In the genomic region with DNA sequence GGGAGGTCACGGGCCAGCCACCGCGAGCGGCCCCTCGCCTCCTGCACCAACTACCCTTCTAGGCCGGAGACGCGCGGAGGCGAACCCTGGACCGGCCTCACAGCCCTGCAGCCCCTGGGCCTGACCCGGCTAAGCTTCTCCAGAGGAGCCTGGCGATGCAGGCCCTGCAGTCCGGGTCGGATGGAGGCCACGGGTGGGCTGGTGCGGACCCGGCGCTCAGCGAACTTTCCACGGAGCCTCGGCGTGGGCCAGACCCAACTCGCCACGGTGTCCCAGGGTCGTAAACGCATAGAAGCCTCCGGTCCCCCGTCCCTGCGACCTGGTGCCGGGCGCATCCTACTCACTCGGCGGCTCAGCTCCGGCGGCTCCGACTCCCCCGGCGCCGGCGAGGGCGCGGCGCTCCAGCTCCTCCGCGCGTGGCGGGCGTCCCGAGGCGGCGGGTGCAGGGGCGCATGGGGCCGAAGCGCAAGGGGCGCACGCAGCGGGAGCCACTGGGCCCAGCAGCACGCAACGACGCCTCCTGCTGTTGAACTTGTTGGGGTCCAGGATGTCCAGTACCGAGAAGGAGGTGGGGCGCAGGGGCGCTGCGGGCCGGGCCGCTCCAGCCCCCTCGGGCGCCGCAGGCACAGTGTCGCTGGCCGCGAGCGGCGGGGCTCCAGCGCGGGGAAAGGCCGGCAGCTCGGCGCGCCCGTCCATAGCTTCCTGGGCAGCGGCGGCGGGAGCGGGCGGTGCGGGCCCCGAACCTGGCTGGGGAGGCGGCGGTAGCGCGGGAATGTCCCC, we compare ENCODE assay signal across 25 cellular contexts. TPM values are rescaled to one million over a fixed set of nuclear protein-coding genes. Genes with fewer than 3 reads are reported as not detected.
DNase-seq lines count a peak whose midpoint lies in the region; ATAC-seq and TF ChIP-seq lines count a peak whose summit lies in the region.
"Had no signal": no experiment of that assay in that cellular context is flagged by ENCODE, and none has a peak within 500 bp of the region (broad histone marks: within the 10 kb centered on the region; RNA-seq: fewer than 3 reads in every experiment).

No MANE protein-coding gene starts in this region.

- H3K4me3 ChIP-seq in WERI-Rb-1 (ENCODE audit: low read depth, low read length) (no peak overlapping the region), mesenchymal stem cell (ENCODE audit: insufficient read depth in 1 of 2, low read depth in 1 of 2, low read length in 2 of 2) (no peak overlapping the region)
- H3K4me3 ChIP-seq: spleen, vagina had no signal

- H2BK120ac ChIP-seq in mesenchymal stem cell (ENCODE audit: low read depth, low read length): peak overlapping the region; percentile 5

- H3K27ac ChIP-seq in WERI-Rb-1 (no peak overlapping the region), mesenchymal stem cell (ENCODE audit: low read length, poor library complexity, severe bottlenecking) (no peak overlapping the region)
- H3K27ac ChIP-seq: BLaER1 treated with 17β-estradiol and CSF1 and Interleukin-3, amounts not matched to agents 10 nM and 100 nM; brain microvascular endothelial cell; foreskin keratinocyte; spleen; vagina had no signal

- intact Hi-C loops in activated CD4-positive, alpha-beta T cell treated with anti-CD3 and anti-CD28 coated beads, Interleukin-2, amount 10 ng/mL, durations not matched to agents 24 days and 14 days (cut with micrococcal nuclease): loop anchor here (10.0 kb wide), 1 partner anchor 831 kb away; the partner anchor contains the start of gene TMEM271

- H2AFZ ChIP-seq in mesenchymal stem cell (ENCODE audit: low read depth, low read length): no peak overlapping the region

- peaks cover 9% of the 10 kb centered on the region for H3K36me3 Mint-ChIP-seq in activated CD4-positive, alpha-beta T cell treated with anti-CD3 and anti-CD28 coated beads, Interleukin-2, amount 10 ng/mL, durations not matched to agents 24 days and 14 days (ENCODE audit: low read depth)

- peaks cover 86% of the 10 kb centered on the region for H3K27me3 ChIP-seq in WERI-Rb-1 (ENCODE audit: insufficient read depth, low read depth, severe bottlenecking)
- H3K27me3 ChIP-seq in mesenchymal stem cell (ENCODE audit: control insufficient read depth in 1 of 2, insufficient read depth in 1 of 2, low read length in 2 of 2): peaks cover 78 to 93% of the 10 kb centered on the region in 2 experiments

- peaks cover 6% of the 10 kb centered on the region for H3K9me3 Mint-ChIP-seq in activated CD4-positive, alpha-beta T cell treated with anti-CD3 and anti-CD28 coated beads, Interleukin-2, amount 10 ng/mL, durations not matched to agents 24 days and 14 days

- H3K23ac ChIP-seq in mesenchymal stem cell (ENCODE audit: low read length in 2 of 2): no peak overlapping the region

- peaks cover 11% of the 10 kb centered on the region for H3K4me1 ChIP-seq in mesenchymal stem cell (ENCODE audit: control insufficient read depth, insufficient read depth, low read depth, low read length)
- H3K4me1 ChIP-seq: BLaER1 treated with 17β-estradiol and CSF1 and Interleukin-3, amounts not matched to agents 10 nM and 100 nM; foreskin keratinocyte had no signal

- no peak overlapping the region for H3K4me3 Mint-ChIP-seq in activated CD4-positive, alpha-beta T cell treated with anti-CD3 and anti-CD28 coated beads, Interleukin-2, amount 10 ng/mL, durations not matched to agents 24 days and 14 days
- H3K4me3 Mint-ChIP-seq: activated T-helper 1 cell treated with anti-CD3 and anti-CD28 coated beads, Interleukin-12 subunit alpha, Interleukin-12 subunit beta, Interleukin-2, Interleukin-4 antibody, amounts not matched to agents 30 ng/mL and 10 ng/mL and 1 ng/mL, durations not matched to agents 14 hours and 24 hours and 36 hours had no signal

- H3K9me3 ChIP-seq in WERI-Rb-1 (ENCODE audit: severe bottlenecking) (no peaks in the 10 kb centered on the region), mesenchymal stem cell (ENCODE audit: control insufficient read depth, low read length) (peaks cover 9% of the 10 kb centered on the region)
- H3K9me3 ChIP-seq: vagina had no signal

- no peaks in the 10 kb centered on the region for H3K36me3 ChIP-seq in WERI-Rb-1
- H3K36me3 ChIP-seq in mesenchymal stem cell (ENCODE audit: control insufficient read depth in 1 of 2, insufficient read depth in 2 of 2, low read depth in 1 of 2, low read length in 2 of 2): no peaks in the 10 kb centered on the region
- H3K36me3 ChIP-seq: BLaER1 treated with 17β-estradiol and CSF1 and Interleukin-3, amounts not matched to agents 10 nM and 100 nM; brain microvascular endothelial cell; spleen; vagina had no signal

- no peak overlapping the region for H3K14ac ChIP-seq in mesenchymal stem cell (ENCODE audit: low read length in 2 of 2)

- no peaks in the 10 kb centered on the region for H3K79me1 ChIP-seq in mesenchymal stem cell (replicated peaks; ENCODE audit: low read length, poor library complexity, severe bottlenecking)

- peak; percentile 55 for DNase-seq in activated CD4-positive, alpha-beta T cell treated with anti-CD3 and anti-CD28 coated beads, Interleukin-2, amount 10 ng/mL, durations not matched to agents 24 days and 14 days
- no peak for DNase-seq in activated CD4-positive, alpha-beta T cell treated with anti-CD3 and anti-CD28 coated beads for 1 hour
- DNase-seq in Daoy (ENCODE audit: low read depth) (peak; percentile 17), WERI-Rb-1 (peak; percentile 20), mesenchymal stem cell (no peak), NCI-H128 (lab: John Stamatoyannopoulos, UW; ENCODE audit: unreplicated experiment) (no peak), COLO829 (ENCODE audit: low spot score) (no peak)
- DNase-seq: brain microvascular endothelial cell; dermis blood vessel endothelial cell; foreskin keratinocyte; NCI-H1694 treated with DMSO at 0.1 percent for 48 hours; NCI-H510A; NK-92 treated with Interleukin-12 subunit alpha and Interleukin-12 subunit beta, amount 100 ng/mL, for 24 hours; spleen; stimulated activated CD8-positive, alpha-beta memory T cell treated with anti-CD3 and anti-CD28 coated beads, Interleukin-4, amount 100 ng/mL, for 48 hours; substantia nigra had no signal

- no peak for ATAC-seq in GM19351 (IDR thresholded peaks at IDR 0.05; ENCODE audit: unreplicated experiment)
- ATAC-seq: foreskin keratinocyte, left colon had no signal

- no peak overlapping the region for H2BK5ac ChIP-seq in mesenchymal stem cell (ENCODE audit: low read depth, low read length, poor library complexity, severe bottlenecking)

- H3K27ac Mint-ChIP-seq in activated CD4-positive, alpha-beta T cell treated with anti-CD3 and anti-CD28 coated beads, Interleukin-2, amount 10 ng/mL, durations not matched to agents 24 days and 14 days: no peak overlapping the region

- WGBS in mesenchymal stem cell: 27% methylated on average over 56 of the region's 93 CpGs

- no peak overlapping the region for H4K8ac ChIP-seq in mesenchymal stem cell (ENCODE audit: low read length)

- H3K9ac ChIP-seq in mesenchymal stem cell (ENCODE audit: low read length): no peak overlapping the region
- H3K9ac ChIP-seq: BLaER1 treated with 17β-estradiol and CSF1 and Interleukin-3, amounts not matched to agents 10 nM and 100 nM had no signal

- H3K27me3 Mint-ChIP-seq in activated CD4-positive, alpha-beta T cell treated with anti-CD3 and anti-CD28 coated beads, Interleukin-2, amount 10 ng/mL, durations not matched to agents 24 days and 14 days: peaks cover 34% of the 10 kb centered on the region

- no peak overlapping the region for H2BK15ac ChIP-seq in mesenchymal stem cell (ENCODE audit: low read depth, poor library complexity, severe bottlenecking)

- H2BK12ac ChIP-seq in mesenchymal stem cell (ENCODE audit: low read length in 2 of 2): no peak overlapping the region

- peaks cover 6% of the 10 kb centered on the region for H3K4me1 Mint-ChIP-seq in activated CD4-positive, alpha-beta T cell treated with anti-CD3 and anti-CD28 coated beads, Interleukin-2, amount 10 ng/mL, durations not matched to agents 24 days and 14 days

- H3K4me2 ChIP-seq in mesenchymal stem cell (ENCODE audit: low read length, poor library complexity, severe bottlenecking): no peak overlapping the region
- H3K4me2 ChIP-seq: BLaER1 treated with 17β-estradiol and CSF1 and Interleukin-3, amounts not matched to agents 10 nM and 100 nM had no signal

- no peak for TF ChIP-seq CTCF in WERI-Rb-1 (IDR thresholded peaks at IDR 0.05; ENCODE audit: low read depth, low read length)

- H2AK5ac ChIP-seq in mesenchymal stem cell (ENCODE audit: low read length, severe bottlenecking): no peak overlapping the region

- H3K18ac ChIP-seq in mesenchymal stem cell (ENCODE audit: low read depth in 1 of 2, low read length in 2 of 2): no peak overlapping the region

- no peak overlapping the region for H3K4ac ChIP-seq in mesenchymal stem cell (ENCODE audit: low read depth in 1 of 2, low read length in 2 of 2)

- H4K91ac ChIP-seq in mesenchymal stem cell (ENCODE audit: low read length): no peak overlapping the region

RNA-seq across cellular contexts. Expression of gene NKX1-1, which starts 0.4 kb away (rescaled TPM):
- not detected in 2 replicates for total RNA-seq in activated CD4-positive, alpha-beta T cell treated with anti-CD3 and anti-CD28 coated beads, Interleukin-2, amount 10 ng/mL, durations not matched to agents 24 days and 14 days
- not detected in 2 replicates for total RNA-seq in Daoy (2014; rRNA removed; shearing (Covaris generic))
- polyA plus RNA-seq in mesenchymal stem cell (2013, experiment 1 of 2): not detected
- polyA plus RNA-seq in mesenchymal stem cell (2013, experiment 2 of 2): not detected
- total RNA-seq: activated T-helper 1 cell treated with anti-CD3 and anti-CD28 coated beads, Interleukin-12 subunit alpha, Interleukin-12 subunit beta, Interleukin-2, Interleukin-4 antibody, amounts not matched to agents 30 ng/mL and 10 ng/mL and 1 ng/mL, durations not matched to agents 14 hours and 24 hours and 36 hours; dermis blood vessel endothelial cell; epithelial cell of proximal tubule; foreskin keratinocyte; left colon; M059J; pulmonary artery endothelial cell; spleen; vagina had no signal
- polyA plus RNA-seq: foreskin keratinocyte, neural cell, spleen had no signal

RNA-seq across cellular contexts. Expression of gene UVSSA, which starts 58.8 kb away (rescaled TPM):
- total RNA-seq in activated CD4-positive, alpha-beta T cell treated with anti-CD3 and anti-CD28 coated beads, Interleukin-2, amount 10 ng/mL, durations not matched to agents 24 days and 14 days: 28.3 and 28.4 TPM in 2 replicates
- total RNA-seq in Daoy (2014; rRNA removed; shearing (Covaris generic)): 3.2 and 4.9 TPM in 2 replicates
- polyA plus RNA-seq in mesenchymal stem cell (2013, experiment 1 of 2): 4.8 TPM
- polyA plus RNA-seq in mesenchymal stem cell (2013, experiment 2 of 2): 4.3 TPM

Comparison
In these comparisons a context has a peak if more than half of its experiments do, and no peak if none do; other contexts are left out.
1. DNase-seq: peak in activated CD4-positive, alpha-beta T cell treated with anti-CD3 and anti-CD28 coated beads, Interleukin-2, amount 10 ng/mL, durations not matched to agents 24 days and 14 days (single experiment), Daoy (single experiment) and WERI-Rb-1 (single experiment); none in activated CD4-positive, alpha-beta T cell treated with anti-CD3 and anti-CD28 coated beads for 1 hour (single experiment), mesenchymal stem cell (single experiment), NCI-H128 (single experiment) and COLO829 (single experiment).